8 cellular contexts compared by ENCODE assay signal in the genomic region with DNA sequence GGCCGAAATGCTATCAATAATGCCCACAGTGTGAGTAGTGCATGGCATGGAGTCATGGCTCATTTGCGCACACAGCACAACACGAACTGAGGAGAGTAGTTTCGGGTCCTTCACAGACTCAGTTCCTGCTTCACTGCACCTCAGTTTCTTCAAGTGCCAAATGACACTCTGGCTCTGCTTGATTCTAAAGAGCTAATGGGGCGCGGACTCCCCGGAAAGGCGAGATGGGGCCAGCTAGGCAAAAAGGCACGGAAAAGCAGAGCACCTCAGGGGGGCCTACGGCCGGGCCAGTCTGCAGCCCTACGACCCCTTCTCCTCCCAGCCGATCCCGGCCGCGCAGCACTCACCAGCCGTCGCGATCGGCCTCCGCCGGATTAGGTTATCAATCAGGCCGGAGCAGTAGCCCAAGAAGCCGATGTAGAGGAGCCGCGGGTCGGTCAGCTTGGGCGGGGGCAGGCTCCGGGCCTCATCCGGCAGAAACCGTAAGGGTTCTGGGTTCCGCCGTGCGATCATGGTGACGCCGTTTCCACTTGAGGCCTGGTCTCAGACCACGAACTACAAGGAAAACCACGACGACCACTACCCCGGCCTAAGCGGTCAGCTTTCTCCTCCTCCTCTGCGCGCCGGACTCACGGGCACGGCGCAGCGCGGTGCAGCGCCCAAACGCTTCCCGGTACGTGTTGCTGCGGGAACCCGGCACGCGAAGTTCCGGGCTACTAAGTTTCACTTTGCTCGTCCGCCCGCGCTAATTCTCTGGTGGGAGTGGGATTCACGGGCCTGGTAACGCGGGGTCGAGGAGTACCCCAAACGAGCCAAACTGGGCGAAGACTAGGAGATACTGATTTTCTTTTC. TPM values are rescaled to one million over a fixed set of nuclear protein-coding genes. Genes with fewer than 3 reads are reported as not detected.
DNase-seq lines count a peak whose midpoint lies in the region; ATAC-seq, FAIRE-seq and TF ChIP-seq lines count a peak whose summit lies in the region.

Gene NDUFC2, minus strand, starts transcription at position 631 of the 852 bp plus-strand sequence. Its CDS starts 118 bp downstream, at position 513.

- FAIRE-seq in HTR-8/SVneo (lab: Jason Lieb, UNC): peak; percentile 63

- intact Hi-C loops in OCI-LY7 (cut with micrococcal nuclease; ENCODE audit: unreplicated experiment): no loop called here
- intact Hi-C loops in mucosa of descending colon (cut with DNase I, micrococcal nuclease): no loop called here

- H3K4me3 ChIP-seq in OCI-LY7 (ENCODE audit: low read depth, low read length, poor library complexity, severe bottlenecking) (peak within 1 kb of the TSS; percentile 83), epithelial cell of proximal tubule (ENCODE audit: low read depth, low read length) (peak within 1 kb of the TSS; percentile 94), mucosa of descending colon (peak within 1 kb of the TSS; percentile 85)

- DNase-seq in COLO829 (ENCODE audit: low spot score) (peak; percentile 74), HTR-8/SVneo (ENCODE audit: insufficient read length, low spot score) (peak; percentile 88), OCI-LY7 (ENCODE audit: low spot score) (peak; percentile 69), activated T-cell treated with anti-CD3 and anti-CD28 coated beads for 48 hours (ENCODE audit: low read depth) (peak; percentile 68), epithelial cell of proximal tubule (ENCODE audit: low read depth) (no peak), mucosa of descending colon (peak; percentile 83 to 86 (median 85))
- DNase-seq in stimulated activated CD8-positive, alpha-beta memory T cell treated with anti-CD3 and anti-CD28 coated beads, Interleukin-4, amount 100 ng/mL, for 1 hour (ENCODE audit: low read depth in 2 of 2, low spot score in 1 of 2): peak; percentile 34 to 41

- peak within 1 kb of the TSS; percentile 74; the same call in 1 of the 2 replicates for H2AFZ ChIP-seq in OCI-LY7 (ENCODE audit: low read length)

- POLR2A ChIA-PET in OCI-LY7 (lab: Charles Lee): interaction anchor here (1.5 kb wide), 1 partner anchor 60 kb away, joined by 5 read pairs; the partner anchor contains the start of gene ALG8

- no peaks in the 10 kb centered on the region for H3K9me3 ChIP-seq in OCI-LY7 (ENCODE audit: low read length)
- H3K9me3 ChIP-seq in mucosa of descending colon: no peaks in the 10 kb centered on the region

- H3K36me3 ChIP-seq in OCI-LY7 (ENCODE audit: insufficient read depth, low read length) (0 out of 2 replicates have a peak, but pooled peaks cover 5% of the 10 kb centered on the region), mucosa of descending colon (ENCODE audit: low read depth) (no peaks in the 10 kb centered on the region)

- TF ChIP-seq CTCF in OCI-LY7 (conservative IDR thresholded peaks at IDR 0.05; ENCODE audit: low read length): no peak
- TF ChIP-seq CTCF in epithelial cell of proximal tubule (conservative IDR thresholded peaks at IDR 0.05; ENCODE audit: low read depth, low read length): no peak
- no peak for TF ChIP-seq CTCF in mucosa of descending colon (IDR thresholded peaks at IDR 0.05)

- H3K79me2 ChIP-seq in OCI-LY7 (ENCODE audit: insufficient read depth, low read depth, low read length): peaks cover 38% of the 10 kb centered on the region

- no peaks in the 10 kb centered on the region for H4K20me1 ChIP-seq in OCI-LY7 (ENCODE audit: insufficient read depth, low read length)

- ATAC-seq in GM21360 (IDR thresholded peaks at IDR 0.05; ENCODE audit: unreplicated experiment) (peak; percentile 74), mucosa of descending colon (peak; percentile 99)

- peak within 1 kb of the TSS; percentile 78 for H3K4me2 ChIP-seq in OCI-LY7 (ENCODE audit: low read length)

- H3K4me1 ChIP-seq in OCI-LY7 (ENCODE audit: insufficient read depth, low read length, poor library complexity, severe bottlenecking) (peaks cover 10% of the 10 kb centered on the region), mucosa of descending colon (ENCODE audit: low read depth) (peaks cover 22% of the 10 kb centered on the region)

- no peaks in the 10 kb centered on the region for H3K9me2 ChIP-seq in OCI-LY7 (ENCODE audit: insufficient read depth, low read length)

- CTCF ChIA-PET in OCI-LY7 (lab: Charles Lee; ENCODE audit: unreplicated experiment): interaction anchor here (1.0 kb wide), 1 partner anchor 84 kb away, joined by 3 read pairs; no protein-coding TSS in a partner anchor

- no peak within 1 kb of the TSS for H3K27ac ChIP-seq in OCI-LY7 (ENCODE audit: low read depth, low read length, poor library complexity, severe bottlenecking)

- TSS peak; percentile 87 for BruUV-seq in OCI-LY7 (replicated peaks; lab: Mats Ljungman, UMichigan)

RNA-seq across cellular contexts. Expression of gene NDUFC2, which starts in this region (rescaled TPM):
- 21.6 and 53.3 TPM in 2 replicates for total RNA-seq in OCI-LY7 (2014; rRNA removed; shearing (Covaris generic))
- 95.7 and 106 TPM in 2 replicates for total RNA-seq in OCI-LY7 (2022)
- 159 and 164 TPM in 2 replicates for total RNA-seq in epithelial cell of proximal tubule
- total RNA-seq in mucosa of descending colon: 100 to 1,000 TPM; 168 to 208 (median 183) TPM
